In the genomic region with DNA sequence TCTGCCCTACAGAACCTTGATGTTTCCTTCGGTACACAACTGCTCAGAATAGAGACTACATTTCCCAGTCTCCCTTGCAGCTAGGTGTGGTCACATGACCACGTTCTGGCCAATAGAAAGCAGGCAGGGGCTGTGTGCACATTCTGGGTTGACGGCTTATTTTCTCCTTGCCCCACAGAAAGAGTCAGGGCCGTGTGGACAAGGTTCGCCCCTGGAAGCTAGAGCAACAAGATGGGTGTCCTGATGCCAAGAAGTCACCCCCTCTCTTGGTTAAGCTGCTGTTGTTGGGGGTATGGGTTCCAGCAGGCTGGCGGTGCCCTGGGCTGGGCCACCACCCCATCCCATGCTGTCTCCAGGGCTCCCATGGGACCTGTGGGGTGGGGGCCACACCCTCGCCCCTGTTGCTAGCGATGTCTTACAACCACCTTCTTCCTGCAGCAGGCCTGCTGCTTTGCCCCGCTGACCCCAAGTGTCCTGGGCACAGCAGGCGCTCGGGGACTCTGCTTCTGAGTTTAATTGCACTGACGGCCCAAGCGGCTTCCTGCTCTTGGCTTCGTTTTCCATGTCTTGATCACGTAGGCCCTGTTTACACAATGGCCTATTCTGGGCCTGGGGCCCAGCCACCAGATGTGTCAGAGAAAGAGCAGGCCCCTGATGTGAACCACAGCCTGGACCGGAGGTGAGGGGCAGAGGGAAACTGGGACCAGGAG, we compare ENCODE assay signal across 8 cellular contexts. TPM values are rescaled to one million over a fixed set of nuclear protein-coding genes. Genes with fewer than 3 reads are reported as not detected.
DNase-seq lines count a peak whose midpoint lies in the region; ATAC-seq and TF ChIP-seq lines count a peak whose summit lies in the region.

No MANE protein-coding gene starts in this region.

- POLR2A ChIA-PET in Panc1 (lab: Charles Lee): no interaction called here

- intact Hi-C loops in Panc1 (cut with micrococcal nuclease; ENCODE audit: unreplicated experiment): loop anchor here (10.0 kb wide), 1 partner anchor 127 kb away; a partner anchor contains a TSS
- intact Hi-C loops in Right ventricle myocardium superior (cut with DNase I): loop anchor here (5.0 kb wide), 2 partner anchors 50 to 125 kb away; a partner anchor contains a TSS

- no peaks in the 10 kb centered on the region for H4K20me1 ChIP-seq in BLaER1 treated with 17β-estradiol and CSF1 and Interleukin-3, amounts not matched to agents 10 nM and 100 nM

- H3K9me3 ChIP-seq in BLaER1 treated with 17β-estradiol and CSF1 and Interleukin-3, amounts not matched to agents 10 nM and 100 nM (replicated peaks in 1 of 11): no peaks in the 10 kb centered on the region
- H3K9me3 ChIP-seq in Panc1 (ENCODE audit: control insufficient read depth, insufficient read depth, low read depth, low read length): no peaks in the 10 kb centered on the region
- H3K9me3 ChIP-seq in adipocyte (ENCODE audit: control insufficient read depth, low read length): no peaks in the 10 kb centered on the region
- H3K9me3 ChIP-seq in parathyroid adenoma (ENCODE audit: control insufficient read depth, low read length): no peaks in the 10 kb centered on the region

- no peak for TF ChIP-seq CTCF in Panc1 (IDR thresholded peaks at IDR 0.05)
- TF ChIP-seq CTCF in parathyroid adenoma (IDR thresholded peaks at IDR 0.05): no peak

- peak in 63 of 76 experiments; percentile 4 to 70 (median 37) for DNase-seq in HUDEP-2 (lab: John Stamatoyannopoulos, UW; ENCODE audit: unreplicated experiment in 76 of 76)
- DNase-seq in Panc1 (ENCODE audit: low read depth, low spot score): no peak
- peak; percentile 73 for DNase-seq in adipocyte (ENCODE audit: low read depth)
- DNase-seq in Right ventricle myocardium superior: peak; percentile 93

- no TSS peak for BruUV-seq in Panc1 (replicated peaks; lab: Mats Ljungman, UMichigan)

- peak; percentile 67 for ATAC-seq in GM19328 (IDR thresholded peaks at IDR 0.05; ENCODE audit: unreplicated experiment)
- peak; percentile 80 for ATAC-seq in Panc1
- peak; percentile 77 for ATAC-seq in Right ventricle myocardium superior (ENCODE audit: poor library complexity)
- ATAC-seq in GM19455 (IDR thresholded peaks at IDR 0.05; ENCODE audit: unreplicated experiment): no peak

- peaks cover 30 to 63% (median 44%) of the 10 kb centered on the region in 10 experiments for H3K4me1 ChIP-seq in BLaER1 treated with 17β-estradiol and CSF1 and Interleukin-3, amounts not matched to agents 10 nM and 100 nM
- no peaks in the 10 kb centered on the region for H3K4me1 ChIP-seq in Panc1 (ENCODE audit: control insufficient read depth, insufficient read depth, low read length)
- H3K4me1 ChIP-seq in adipocyte (ENCODE audit: control insufficient read depth, insufficient read depth, low read length): peaks cover 56% of the 10 kb centered on the region
- H3K4me1 ChIP-seq in parathyroid adenoma: no peaks in the 10 kb centered on the region

- no peaks in the 10 kb centered on the region for H3K79me2 ChIP-seq in parathyroid adenoma

- H2AFZ ChIP-seq in parathyroid adenoma: no peak overlapping the region

- peak overlapping the region; percentile 65 to 84 (median 72); a peak in 21 of 22 replicates for H3K27ac ChIP-seq in BLaER1 treated with 17β-estradiol and CSF1 and Interleukin-3, amounts not matched to agents 10 nM and 100 nM
- H3K27ac ChIP-seq in Panc1 (ENCODE audit: low read length) (no peak overlapping the region), parathyroid adenoma (peak overlapping the region; percentile 73)

- in situ Hi-C loops in Panc1 (cut with HindIII; ENCODE audit: low pct_unique_long_range_greater_than_20kb, low sequenced_read_pairs): no loop called here

- CTCF ChIA-PET in Panc1 (lab: Charles Lee): no interaction called here

- H3K27me3 ChIP-seq in BLaER1 treated with 17β-estradiol and CSF1 and Interleukin-3, amounts not matched to agents 10 nM and 100 nM: no peaks in the 10 kb centered on the region
- H3K27me3 ChIP-seq in Panc1 (ENCODE audit: control insufficient read depth, insufficient read depth, low read length) (no peaks in the 10 kb centered on the region), adipocyte (replicated peaks; ENCODE audit: control insufficient read depth, insufficient read depth, low read length) (no peaks in the 10 kb centered on the region), parathyroid adenoma (ENCODE audit: control insufficient read depth, insufficient read depth, low read length) (no peaks in the 10 kb centered on the region)

- peak overlapping the region; percentile 22 to 60 (median 48); a peak in 17 of 20 replicates for H3K4me3 ChIP-seq in BLaER1 treated with 17β-estradiol and CSF1 and Interleukin-3, amounts not matched to agents 10 nM and 100 nM
- no peak overlapping the region for H3K4me3 ChIP-seq in Panc1 (ENCODE audit: low read depth in 2 of 2, low read length in 2 of 2)
- peak overlapping the region; percentile 49 for H3K4me3 ChIP-seq in adipocyte (ENCODE audit: low read length)
- no peak overlapping the region for H3K4me3 ChIP-seq in parathyroid adenoma (ENCODE audit: low read depth, low read length)

- peak overlapping the region; percentile 80 to 93 (median 89) for H3K4me2 ChIP-seq in BLaER1 treated with 17β-estradiol and CSF1 and Interleukin-3, amounts not matched to agents 10 nM and 100 nM
- no peak overlapping the region for H3K4me2 ChIP-seq in parathyroid adenoma (ENCODE audit: low read length)

- H3K9ac ChIP-seq in BLaER1 treated with 17β-estradiol and CSF1 and Interleukin-3, amounts not matched to agents 10 nM and 100 nM: peak overlapping the region; percentile 39 to 75 (median 69); a peak in 20 of 22 replicates
- H3K9ac ChIP-seq in adipocyte (ENCODE audit: low read length) (peak overlapping the region; percentile 82), parathyroid adenoma (no peak overlapping the region)

- no peaks in the 10 kb centered on the region for H3K36me3 ChIP-seq in BLaER1 treated with 17β-estradiol and CSF1 and Interleukin-3, amounts not matched to agents 10 nM and 100 nM
- no peaks in the 10 kb centered on the region for H3K36me3 ChIP-seq in Panc1 (ENCODE audit: control insufficient read depth, insufficient read depth, low read length)
- H3K36me3 ChIP-seq in adipocyte (ENCODE audit: control insufficient read depth, insufficient read depth, low read length, severe bottlenecking): peaks cover 19% of the 10 kb centered on the region
- no peaks in the 10 kb centered on the region for H3K36me3 ChIP-seq in parathyroid adenoma (ENCODE audit: control insufficient read depth, insufficient read depth, low read length)

RNA-seq across cellular contexts. Expression of a gene that starts 24.9 kb away (rescaled TPM):
- total RNA-seq in Panc1 (2021; ENCODE audit: unreplicated experiment): 6.9 TPM
- 14.4 TPM for polyA plus RNA-seq in Panc1 (2012; ENCODE audit: insufficient read length)
- total RNA-seq in Right ventricle myocardium superior: 33.0 TPM

Comparison
In these comparisons a context has a peak if more than half of its experiments do, and no peak if none do; other contexts are left out.
1. H3K4me3 ChIP-seq: peak in BLaER1 treated with 17β-estradiol and CSF1 and Interleukin-3, amounts not matched to agents 10 nM and 100 nM (10 of 10) and adipocyte (single experiment); none in Panc1 (0 of 2) and parathyroid adenoma (single experiment).